In genomic region chr1:185540295-185540694, GRCh38 we compare ENCODE assay signal across 2 cellular contexts.
TF ChIP-seq lines count a peak whose summit lies in the region.

No MANE protein-coding gene starts in this region.

TF ChIP-seq in IMR-90, 13 proteins besides CTCF, POLR2A, EP300 and RAD21:
- no peak for TF ChIP-seq CEBPB (IDR thresholded peaks at IDR 0.05; ENCODE audit: low read depth, low read length)
- TF ChIP-seq USF2 (IDR thresholded peaks at IDR 0.05; ENCODE audit: low read depth, low read length) = no peak
- no peak for TF ChIP-seq BHLHE40 (IDR thresholded peaks at IDR 0.05; ENCODE audit: low read depth, low read length)
- no peak for TF ChIP-seq RFX5 (IDR thresholded peaks at IDR 0.05; ENCODE audit: low read depth, low read length)
- no peak for TF ChIP-seq NFE2L2 (IDR thresholded peaks at IDR 0.05; ENCODE audit: low read depth, low read length)
- TF ChIP-seq SMC3 (IDR thresholded peaks at IDR 0.05; ENCODE audit: low read depth, low read length) = no peak
- TF ChIP-seq MAFK (IDR thresholded peaks at IDR 0.05; ENCODE audit: low read depth, low read length) = no peak
- no peak for TF ChIP-seq ELK1 (IDR thresholded peaks at IDR 0.05; ENCODE audit: borderline replicate concordance, low read depth, low read length)

TF ChIP-seq in K562, 482 proteins besides CTCF, POLR2A, EP300 and RAD21:
- TF ChIP-seq PTTG1 (tag; IDR thresholded peaks at IDR 0.05; ENCODE audit: low read depth) (peak; percentile 49; the same call in 1 of the 2 replicates), ZNF740 (CRISPR knock-in tag; IDR thresholded peaks at IDR 0.05) (no peak), ZNF740 (tag; IDR thresholded peaks at IDR 0.05) (0 out of 4 replicates have a peak, but pooled peaks of 1 of the 2 experiments have one; percentile 58), GTF2A2 (tag; IDR thresholded peaks at IDR 0.05) (peak; percentile 83), MAFF (IDR thresholded peaks at IDR 0.05; ENCODE audit: low read length) (no peak), ZNF592 (IDR thresholded peaks at IDR 0.05) (0 out of 2 replicates have a peak, but pooled peaks have one; percentile 25), ZNF133 (CRISPR knock-in tag; IDR thresholded peaks at IDR 0.05) (no peak), DPF2 (IDR thresholded peaks at IDR 0.05) (no peak), DDX20 (tag; IDR thresholded peaks at IDR 0.05; ENCODE audit: low read depth) (0 out of 2 replicates have a peak, but pooled peaks have one; percentile 44), PTRF (tag; IDR thresholded peaks at IDR 0.05) (0 out of 2 replicates have a peak, but pooled peaks have one; percentile 33), SMAD4 (CRISPR knock-in tag; conservative IDR thresholded peaks at IDR 0.05) (peak; percentile 34; the same call in 1 of the 2 replicates), TAL1 (IDR thresholded peaks at IDR 0.05) (no peak), PYGO2 (tag; IDR thresholded peaks at IDR 0.05) (peak; percentile 78; the same call in 1 of the 2 replicates), DMBX1 (CRISPR knock-in tag; IDR thresholded peaks at IDR 0.05; ENCODE audit: borderline replicate concordance) (peak; percentile 66; the same call in 1 of the 2 replicates), ZBED1 (IDR thresholded peaks at IDR 0.05) (no peak)
